ENCODE assay signal across 1 cellular context in the genomic region with DNA sequence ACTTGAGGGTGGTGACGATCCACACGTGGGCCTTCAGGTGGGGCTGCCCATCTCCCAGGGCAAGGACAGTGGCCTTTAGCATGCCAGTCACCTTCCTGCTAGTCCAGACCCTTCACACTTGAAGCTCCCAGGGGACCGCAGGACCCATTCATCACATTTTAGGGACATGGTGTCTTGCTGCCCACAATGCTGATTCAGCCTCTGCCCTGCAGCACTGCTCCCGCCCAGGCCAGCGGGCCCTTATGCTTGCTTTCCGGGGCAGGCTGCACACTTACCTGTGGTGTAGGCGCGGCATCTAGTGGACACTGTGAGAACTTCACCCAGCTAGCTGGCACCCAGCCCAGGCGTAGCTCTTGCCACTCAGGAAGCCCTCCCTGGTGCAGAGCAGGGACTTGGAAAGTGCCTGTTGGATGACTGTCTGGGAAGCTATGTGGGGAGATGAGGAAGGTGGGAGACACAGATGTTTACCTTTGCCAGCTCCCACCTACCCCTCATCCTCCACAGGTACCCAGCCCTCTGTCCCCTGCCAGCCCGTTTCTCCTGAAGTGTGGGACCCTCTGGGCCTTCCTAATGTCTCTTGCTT.
TF ChIP-seq lines count a peak whose summit lies in the region.

No MANE protein-coding gene starts in this region.

TF ChIP-seq in HEK293, 187 proteins besides CTCF, POLR2A, EP300 and RAD21 (continued from another document):
- TF ChIP-seq ZNF580 (tag by site-specific recombination; IDR thresholded peaks at IDR 0.05) (no peak), ZNF473 (tag by site-specific recombination; IDR thresholded peaks at IDR 0.05) (no peak), ZNF654 (tag by site-specific recombination; IDR thresholded peaks at IDR 0.05; ENCODE audit: low read depth) (peak; percentile 98), ZNF658 (tag by site-specific recombination; IDR thresholded peaks at IDR 0.05) (no peak), ZNF266 (tag by site-specific recombination; IDR thresholded peaks at IDR 0.05; ENCODE audit: low read depth) (no peak), YY2 (tag by site-specific recombination; IDR thresholded peaks at IDR 0.05) (no peak), ZFHX2 (tag by site-specific recombination; conservative IDR thresholded peaks at IDR 0.05) (peak; percentile 18; the same call in 1 of the 2 replicates), ZNF155 (tag by site-specific recombination; IDR thresholded peaks at IDR 0.05) (no peak), ZNF214 (tag by site-specific recombination; IDR thresholded peaks at IDR 0.05; ENCODE audit: borderline replicate concordance) (no peak), GLI4 (tag by site-specific recombination; IDR thresholded peaks at IDR 0.05) (no peak), ZNF416 (tag by site-specific recombination; IDR thresholded peaks at IDR 0.05) (no peak), ZBTB17 (tag by site-specific recombination; IDR thresholded peaks at IDR 0.05) (peak; percentile 49), ZIC2 (tag by site-specific recombination; IDR thresholded peaks at IDR 0.05) (no peak), GLIS2 (tag by site-specific recombination; IDR thresholded peaks at IDR 0.05) (no peak; the same call in 1 of the 2 replicates), SCRT2 (tag by site-specific recombination; IDR thresholded peaks at IDR 0.05) (no peak), ZNF530 (tag by site-specific recombination; IDR thresholded peaks at IDR 0.05; ENCODE audit: low read depth) (no peak), ZNF600 (tag by site-specific recombination; IDR thresholded peaks at IDR 0.05) (peak; percentile 96), YY1 (tag by site-specific recombination; IDR thresholded peaks at IDR 0.05) (no peak), ZFP37 (tag by site-specific recombination; IDR thresholded peaks at IDR 0.05) (peak; percentile 39; the same call in 1 of the 2 replicates), ZNF629 (tag by site-specific recombination; IDR thresholded peaks at IDR 0.05) (0 out of 2 replicates have a peak, but pooled peaks have one; percentile 12), ZNF660 (tag by site-specific recombination; IDR thresholded peaks at IDR 0.05) (peak; percentile 91), EGR2 (tag by site-specific recombination; IDR thresholded peaks at IDR 0.05; ENCODE audit: low read depth) (0 out of 2 replicates have a peak, but pooled peaks have one; percentile 22), ZNF335 (tag by site-specific recombination; conservative IDR thresholded peaks at IDR 0.05) (peak; percentile 70), ZNF548 (tag by site-specific recombination; IDR thresholded peaks at IDR 0.05) (no peak), ZNF2 (tag by site-specific recombination; IDR thresholded peaks at IDR 0.05) (peak; percentile 94), ZNF19 (tag by site-specific recombination; IDR thresholded peaks at IDR 0.05; ENCODE audit: low read depth) (no peak), ZXDB (tag by site-specific recombination; IDR thresholded peaks at IDR 0.05) (no peak), GFI1B (tag by site-specific recombination; IDR thresholded peaks at IDR 0.05) (no peak), ZBTB48 (tag by site-specific recombination; IDR thresholded peaks at IDR 0.05) (peak; percentile 58), ZNF202 (tag by site-specific recombination; IDR thresholded peaks at IDR 0.05; ENCODE audit: borderline replicate concordance) (no peak), ZNF133 (tag by site-specific recombination; IDR thresholded peaks at IDR 0.05) (no peak), ZNF10 (tag by site-specific recombination; IDR thresholded peaks at IDR 0.05) (no peak), ZBTB8A (tag by site-specific recombination; IDR thresholded peaks at IDR 0.05) (peak; percentile 12; the same call in 1 of the 2 replicates), ZFP3 (tag by site-specific recombination; IDR thresholded peaks at IDR 0.05; ENCODE audit: low read depth) (no peak), ZNF138 (tag by site-specific recombination; IDR thresholded peaks at IDR 0.05; ENCODE audit: borderline replicate concordance) (no peak), ZNF639 (tag by site-specific recombination; IDR thresholded peaks at IDR 0.05) (0 out of 2 replicates have a peak, but pooled peaks have one; percentile 43), ZNF23 (tag by site-specific recombination; IDR thresholded peaks at IDR 0.05; ENCODE audit: borderline replicate concordance) (no peak), ZNF157 (tag by site-specific recombination; IDR thresholded peaks at IDR 0.05) (no peak), ZNF350 (tag by site-specific recombination; IDR thresholded peaks at IDR 0.05) (no peak), ZNF692 (tag by site-specific recombination; IDR thresholded peaks at IDR 0.05) (0 out of 2 replicates have a peak, but pooled peaks have one; percentile 39), ZBTB1 (tag by site-specific recombination; IDR thresholded peaks at IDR 0.05) (no peak), TCF7L2 (IDR thresholded peaks at IDR 0.05; ENCODE audit: borderline replicate concordance, low read depth, low read length) (no peak), ZNF558 (tag by site-specific recombination; IDR thresholded peaks at IDR 0.05) (no peak), HOXC10 (CRISPR knock-in tag; IDR thresholded peaks at IDR 0.05) (no peak), ZNF747 (tag by site-specific recombination; IDR thresholded peaks at IDR 0.05) (no peak), ZNF670 (tag by site-specific recombination; IDR thresholded peaks at IDR 0.05; ENCODE audit: low read depth) (no peak)
- TF ChIP-seq, protein P1, sequence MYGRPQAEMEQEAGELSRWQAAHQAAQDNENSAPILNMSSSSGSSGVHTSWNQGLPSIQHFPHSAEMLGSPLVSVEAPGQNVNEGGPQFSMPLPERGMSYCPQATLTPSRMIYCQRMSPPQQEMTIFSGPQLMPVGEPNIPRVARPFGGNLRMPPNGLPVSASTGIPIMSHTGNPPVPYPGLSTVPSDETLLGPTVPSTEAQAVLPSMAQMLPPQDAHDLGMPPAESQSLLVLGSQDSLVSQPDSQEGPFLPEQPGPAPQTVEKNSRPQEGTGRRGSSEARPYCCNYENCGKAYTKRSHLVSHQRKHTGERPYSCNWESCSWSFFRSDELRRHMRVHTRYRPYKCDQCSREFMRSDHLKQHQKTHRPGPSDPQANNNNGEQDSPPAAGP (tag by site-specific recombination; IDR thresholded peaks at IDR 0.05), result peak; percentile 70
- TF ChIP-seq, protein P2, sequence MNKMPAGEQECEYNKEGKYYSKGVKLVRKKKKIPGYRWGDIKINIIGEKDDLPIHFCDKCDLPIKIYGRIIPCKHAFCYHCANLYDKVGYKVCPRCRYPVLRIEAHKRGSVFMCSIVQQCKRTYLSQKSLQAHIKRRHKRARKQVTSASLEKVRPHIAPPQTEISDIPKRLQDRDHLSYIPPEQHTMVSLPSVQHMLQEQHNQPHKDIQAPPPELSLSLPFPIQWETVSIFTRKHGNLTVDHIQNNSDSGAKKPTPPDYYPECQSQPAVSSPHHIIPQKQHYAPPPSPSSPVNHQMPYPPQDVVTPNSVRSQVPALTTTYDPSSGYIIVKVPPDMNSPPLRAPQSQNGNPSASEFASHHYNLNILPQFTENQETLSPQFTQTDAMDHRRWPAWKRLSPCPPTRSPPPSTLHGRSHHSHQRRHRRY (tag by site-specific recombination; IDR thresholded peaks at IDR 0.05), result no peak
- TF ChIP-seq, protein P3, sequence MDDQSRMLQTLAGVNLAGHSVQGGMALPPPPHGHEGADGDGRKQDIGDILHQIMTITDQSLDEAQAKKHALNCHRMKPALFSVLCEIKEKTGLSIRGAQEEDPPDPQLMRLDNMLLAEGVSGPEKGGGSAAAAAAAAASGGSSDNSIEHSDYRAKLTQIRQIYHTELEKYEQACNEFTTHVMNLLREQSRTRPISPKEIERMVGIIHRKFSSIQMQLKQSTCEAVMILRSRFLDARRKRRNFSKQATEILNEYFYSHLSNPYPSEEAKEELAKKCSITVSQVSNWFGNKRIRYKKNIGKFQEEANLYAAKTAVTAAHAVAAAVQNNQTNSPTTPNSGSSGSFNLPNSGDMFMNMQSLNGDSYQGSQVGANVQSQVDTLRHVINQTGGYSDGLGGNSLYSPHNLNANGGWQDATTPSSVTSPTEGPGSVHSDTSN (CRISPR knock-in tag; IDR thresholded peaks at IDR 0.05), result 0 out of 2 replicates have a peak, but pooled peaks have one; percentile 21
- TF ChIP-seq, protein P4, sequence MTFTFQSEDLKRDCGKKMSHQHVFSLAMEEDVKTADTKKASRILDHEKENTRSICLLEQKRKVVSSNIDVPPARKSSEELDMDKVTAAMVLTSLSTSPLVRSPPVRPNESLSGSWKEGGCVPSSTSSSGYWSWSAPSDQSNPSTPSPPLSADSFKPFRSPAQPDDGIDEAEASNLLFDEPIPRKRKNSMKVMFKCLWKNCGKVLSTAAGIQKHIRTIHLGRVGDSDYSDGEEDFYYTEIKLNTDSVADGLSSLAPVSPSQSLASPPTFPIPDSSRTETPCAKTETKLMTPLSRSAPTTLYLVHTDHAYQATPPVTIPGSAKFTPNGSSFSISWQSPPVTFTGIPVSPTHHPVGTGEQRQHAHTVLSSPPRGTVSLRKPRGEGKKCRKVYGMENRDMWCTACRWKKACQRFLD (tag by site-specific recombination; IDR thresholded peaks at IDR 0.05), result no peak
- TF ChIP-seq, protein P5, sequence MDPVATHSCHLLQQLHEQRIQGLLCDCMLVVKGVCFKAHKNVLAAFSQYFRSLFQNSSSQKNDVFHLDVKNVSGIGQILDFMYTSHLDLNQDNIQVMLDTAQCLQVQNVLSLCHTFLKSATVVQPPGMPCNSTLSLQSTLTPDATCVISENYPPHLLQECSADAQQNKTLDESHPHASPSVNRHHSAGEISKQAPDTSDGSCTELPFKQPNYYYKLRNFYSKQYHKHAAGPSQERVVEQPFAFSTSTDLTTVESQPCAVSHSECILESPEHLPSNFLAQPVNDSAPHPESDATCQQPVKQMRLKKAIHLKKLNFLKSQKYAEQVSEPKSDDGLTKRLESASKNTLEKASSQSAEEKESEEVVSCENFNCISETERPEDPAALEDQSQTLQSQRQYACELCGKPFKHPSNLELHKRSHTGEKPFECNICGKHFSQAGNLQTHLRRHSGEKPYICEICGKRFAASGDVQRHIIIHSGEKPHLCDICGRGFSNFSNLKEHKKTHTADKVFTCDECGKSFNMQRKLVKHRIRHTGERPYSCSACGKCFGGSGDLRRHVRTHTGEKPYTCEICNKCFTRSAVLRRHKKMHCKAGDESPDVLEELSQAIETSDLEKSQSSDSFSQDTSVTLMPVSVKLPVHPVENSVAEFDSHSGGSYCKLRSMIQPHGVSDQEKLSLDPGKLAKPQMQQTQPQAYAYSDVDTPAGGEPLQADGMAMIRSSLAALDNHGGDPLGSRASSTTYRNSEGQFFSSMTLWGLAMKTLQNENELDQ (tag by site-specific recombination; IDR thresholded peaks at IDR 0.05; ENCODE audit: low read depth), result no peak
- TF ChIP-seq, protein P6, sequence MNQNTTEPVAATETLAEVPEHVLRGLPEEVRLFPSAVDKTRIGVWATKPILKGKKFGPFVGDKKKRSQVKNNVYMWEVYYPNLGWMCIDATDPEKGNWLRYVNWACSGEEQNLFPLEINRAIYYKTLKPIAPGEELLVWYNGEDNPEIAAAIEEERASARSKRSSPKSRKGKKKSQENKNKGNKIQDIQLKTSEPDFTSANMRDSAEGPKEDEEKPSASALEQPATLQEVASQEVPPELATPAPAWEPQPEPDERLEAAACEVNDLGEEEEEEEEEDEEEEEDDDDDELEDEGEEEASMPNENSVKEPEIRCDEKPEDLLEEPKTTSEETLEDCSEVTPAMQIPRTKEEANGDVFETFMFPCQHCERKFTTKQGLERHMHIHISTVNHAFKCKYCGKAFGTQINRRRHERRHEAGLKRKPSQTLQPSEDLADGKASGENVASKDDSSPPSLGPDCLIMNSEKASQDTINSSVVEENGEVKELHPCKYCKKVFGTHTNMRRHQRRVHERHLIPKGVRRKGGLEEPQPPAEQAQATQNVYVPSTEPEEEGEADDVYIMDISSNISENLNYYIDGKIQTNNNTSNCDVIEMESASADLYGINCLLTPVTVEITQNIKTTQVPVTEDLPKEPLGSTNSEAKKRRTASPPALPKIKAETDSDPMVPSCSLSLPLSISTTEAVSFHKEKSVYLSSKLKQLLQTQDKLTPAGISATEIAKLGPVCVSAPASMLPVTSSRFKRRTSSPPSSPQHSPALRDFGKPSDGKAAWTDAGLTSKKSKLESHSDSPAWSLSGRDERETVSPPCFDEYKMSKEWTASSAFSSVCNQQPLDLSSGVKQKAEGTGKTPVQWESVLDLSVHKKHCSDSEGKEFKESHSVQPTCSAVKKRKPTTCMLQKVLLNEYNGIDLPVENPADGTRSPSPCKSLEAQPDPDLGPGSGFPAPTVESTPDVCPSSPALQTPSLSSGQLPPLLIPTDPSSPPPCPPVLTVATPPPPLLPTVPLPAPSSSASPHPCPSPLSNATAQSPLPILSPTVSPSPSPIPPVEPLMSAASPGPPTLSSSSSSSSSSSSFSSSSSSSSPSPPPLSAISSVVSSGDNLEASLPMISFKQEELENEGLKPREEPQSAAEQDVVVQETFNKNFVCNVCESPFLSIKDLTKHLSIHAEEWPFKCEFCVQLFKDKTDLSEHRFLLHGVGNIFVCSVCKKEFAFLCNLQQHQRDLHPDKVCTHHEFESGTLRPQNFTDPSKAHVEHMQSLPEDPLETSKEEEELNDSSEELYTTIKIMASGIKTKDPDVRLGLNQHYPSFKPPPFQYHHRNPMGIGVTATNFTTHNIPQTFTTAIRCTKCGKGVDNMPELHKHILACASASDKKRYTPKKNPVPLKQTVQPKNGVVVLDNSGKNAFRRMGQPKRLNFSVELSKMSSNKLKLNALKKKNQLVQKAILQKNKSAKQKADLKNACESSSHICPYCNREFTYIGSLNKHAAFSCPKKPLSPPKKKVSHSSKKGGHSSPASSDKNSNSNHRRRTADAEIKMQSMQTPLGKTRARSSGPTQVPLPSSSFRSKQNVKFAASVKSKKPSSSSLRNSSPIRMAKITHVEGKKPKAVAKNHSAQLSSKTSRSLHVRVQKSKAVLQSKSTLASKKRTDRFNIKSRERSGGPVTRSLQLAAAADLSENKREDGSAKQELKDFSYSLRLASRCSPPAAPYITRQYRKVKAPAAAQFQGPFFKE (tag by site-specific recombination; IDR thresholded peaks at IDR 0.05; ENCODE audit: borderline replicate concordance), result no peak
